22 cellular contexts compared by ENCODE assay signal in the genomic region with DNA sequence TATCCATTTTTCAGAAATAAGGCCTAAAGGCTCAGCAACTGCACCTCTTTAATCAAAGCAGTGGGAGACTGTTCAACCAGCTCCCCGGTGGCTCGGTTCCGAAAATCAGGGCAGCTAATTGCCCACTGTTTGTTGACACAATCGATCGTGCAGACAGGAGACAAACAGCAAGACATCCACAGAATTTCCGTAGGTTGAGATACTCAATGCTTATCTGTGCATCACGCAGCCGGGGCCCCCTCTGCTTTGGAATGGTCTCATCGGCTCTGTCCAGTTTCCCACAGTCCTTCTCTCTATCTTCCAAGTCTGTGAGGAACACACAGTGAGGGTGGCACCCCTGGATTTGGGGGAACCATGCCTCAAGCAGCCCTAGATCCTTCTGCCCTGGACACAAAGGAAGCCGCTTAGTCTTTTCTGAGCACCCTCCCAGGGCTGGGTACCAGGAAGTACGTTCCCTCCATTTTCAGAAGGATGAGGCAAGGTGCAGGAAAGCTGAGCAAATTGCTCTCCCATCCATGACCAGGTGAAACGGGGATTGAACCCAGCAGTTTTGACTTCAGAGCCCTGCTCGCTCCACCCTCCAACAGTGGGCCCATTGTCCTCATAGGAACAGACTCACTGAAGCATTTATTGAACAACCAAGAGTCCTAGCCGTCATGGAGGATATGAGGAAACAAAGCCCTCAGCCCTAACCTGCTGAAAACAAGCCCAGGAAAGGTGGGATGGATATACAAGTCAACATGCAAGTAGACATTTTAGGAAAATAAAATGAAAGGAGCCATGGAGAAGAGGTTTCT.
A peak's percentile ranks its signal among the peaks of the same experiment; 100 is the strongest.
DNase-seq lines count a peak whose midpoint lies in the region; ATAC-seq, FAIRE-seq and TF ChIP-seq lines count a peak whose summit lies in the region.
"Had no signal": no experiment of that assay in that cellular context is flagged by ENCODE, and none has a peak within 500 bp of the region (broad histone marks: within the 10 kb centered on the region; RNA-seq: fewer than 3 reads in every experiment).

No MANE protein-coding gene starts in this region.

- POLR2A ChIA-PET in HepG2 (lab: Yijun Ruan, JAX), result no interaction called here
- POLR2A ChIA-PET in naive thymus-derived CD4-positive, alpha-beta T cell (lab: Charles Lee), result no interaction called here

- no TSS peak for BruUV-seq in HepG2 (replicated peaks; lab: Mats Ljungman, UMichigan)

- no peak overlapping the region for H2BK20ac ChIP-seq in H9 (ENCODE audit: low read depth, low read length, poor library complexity, severe bottlenecking)

- no peaks in the 10 kb centered on the region for H3K23me2 ChIP-seq in H9 (ENCODE audit: insufficient read length, low read depth, low read length, poor library complexity, severe bottlenecking)

- H3K9me3 ChIP-seq in HepG2 (ENCODE audit: low read length) (no peaks in the 10 kb centered on the region), H9 (ENCODE audit: control insufficient read depth, low read depth, low read length) (no peaks in the 10 kb centered on the region)
- no peaks in the 10 kb centered on the region for H3K9me3 ChIP-seq in naive thymus-derived CD4-positive, alpha-beta T cell (ENCODE audit: control insufficient read depth in 2 of 3, low read length in 3 of 3)
- H3K9me3 ChIP-seq: MG63 had no signal

- ATAC-seq in HepG2 (peak; percentile 90), GM19467 (IDR thresholded peaks at IDR 0.05; ENCODE audit: unreplicated experiment) (no peak)
- ATAC-seq in naive thymus-derived CD4-positive, alpha-beta T cell, result no peak

- H2AK5ac ChIP-seq in H9 (ENCODE audit: insufficient read length, low read length), result no peak overlapping the region

- DNase-seq in NCI-H748 (lab: John Stamatoyannopoulos, UW; ENCODE audit: unreplicated experiment), result peak; percentile 43
- no peak for DNase-seq in NCI-H748 treated with DMSO at 0.1 percent for 48 hours (lab: John Stamatoyannopoulos, UW)
- DNase-seq in NCI-H2227 (lab: John Stamatoyannopoulos, UW; ENCODE audit: unreplicated experiment), result peak; percentile 21
- DNase-seq in HepG2 (ENCODE audit: low spot score), result peak; percentile 71
- no peak for DNase-seq in H9
- no peak for DNase-seq in naive thymus-derived CD4-positive, alpha-beta T cell
- DNase-seq in activated CD8-positive, alpha-beta memory T cell treated with anti-CD3 and anti-CD28 coated beads, Interleukin-2, amount 50 U/mL, for 48 hours, result no peak
- DNase-seq: COR-L47, DMS 273 treated with DMSO at 0.1 percent for 48 hours, GDM1, Kasumi-1, MG63, NCI-H1105, NCI-H187 treated with DMSO at 0.1 percent for 48 hours, NCI-H446, NCI-H774, SHP77 had no signal

- TF ChIP-seq CTCF in HepG2 (CRISPR knock-in tag; IDR thresholded peaks at IDR 0.05) (no peak; the same call in 1 of the 2 replicates), H9 (conservative IDR thresholded peaks at IDR 0.05) (no peak)

- no peaks in the 10 kb centered on the region for H4K20me1 ChIP-seq in HepG2 (ENCODE audit: insufficient read depth, low read length)
- H4K20me1 ChIP-seq in H9 (ENCODE audit: control insufficient read depth, insufficient read depth, insufficient read length), result no peaks in the 10 kb centered on the region

- peaks cover 4% of the 10 kb centered on the region for H3K27me3 Mint-ChIP-seq in H9 (ENCODE audit: low read depth)
- peaks cover 0 to 12% (median 0%) of the 10 kb centered on the region in 5 donors for H3K27me3 Mint-ChIP-seq in naive thymus-derived CD4-positive, alpha-beta T cell

- no peak overlapping the region for H2BK12ac ChIP-seq in H9 (ENCODE audit: insufficient read length, low read depth, low read length)

- peak in 1 of 2 experiments; percentile 72; a peak in 2 of 4 replicates for TF ChIP-seq EP300 in HepG2 (IDR thresholded peaks at IDR 0.05; ENCODE audit: low read depth in 2 of 2, low read length in 2 of 2)
- no peak for TF ChIP-seq EP300 in HepG2 (CRISPR knock-in tag; IDR thresholded peaks at IDR 0.05; ENCODE audit: borderline replicate concordance)

- H3K79me2 ChIP-seq in HepG2 (ENCODE audit: insufficient read depth, low read length) (no peaks in the 10 kb centered on the region), H9 (ENCODE audit: insufficient read depth, low read length) (no peaks in the 10 kb centered on the region)

- WGBS in HepG2 (ENCODE audit: low lambda C conversion rate), result 9% methylated on average over 13 of the region's 14 CpGs
- WGBS in H9 (ENCODE audit: extremely low coverage, insufficient read length, low lambda C conversion rate), result no CpG with 5 or more reads among the region's 14 CpGs

- no peaks in the 10 kb centered on the region for H3K36me3 Mint-ChIP-seq in H9 (ENCODE audit: insufficient read depth in 1 of 3, low read depth in 3 of 3)
- no peaks in the 10 kb centered on the region for H3K36me3 Mint-ChIP-seq in naive thymus-derived CD4-positive, alpha-beta T cell

- no peak overlapping the region for H3K23ac ChIP-seq in H9 (ENCODE audit: insufficient read length, low read depth, low read length)

- CTCF ChIA-PET in HepG2 (lab: Yijun Ruan, JAX; ENCODE audit: low intra/inter-chr PET ratio, low total read pairs), result no interaction called here
- CTCF ChIA-PET in naive thymus-derived CD4-positive, alpha-beta T cell (lab: Charles Lee), result no interaction called here

- H3K9ac ChIP-seq in HepG2 (ENCODE audit: insufficient read depth, low read depth, low read length), result no peak overlapping the region
- H3K9ac ChIP-seq in H9 (ENCODE audit: extremely low read depth, insufficient read length, low read length), result no peak overlapping the region

- H3K36me3 ChIP-seq in HepG2 (replicated peaks in 1 of 2; ENCODE audit: control insufficient read depth in 1 of 2, insufficient read depth in 2 of 2, low read length in 2 of 2), result no peaks in the 10 kb centered on the region
- no peaks in the 10 kb centered on the region for H3K36me3 ChIP-seq in naive thymus-derived CD4-positive, alpha-beta T cell (ENCODE audit: control insufficient read depth in 2 of 3, insufficient read depth in 3 of 3, low read length in 3 of 3)
- H3K36me3 ChIP-seq: MG63 had no signal

- no peak overlapping the region for H4K5ac ChIP-seq in H9 (ENCODE audit: insufficient read length, low read depth, low read length)

- in situ Hi-C loops in HepG2 (cut with HindIII; ENCODE audit: extremely low pct_ligation_motif_present, low pct_unique_long_range_greater_than_20kb), result no loop called here

- H3T11ph ChIP-seq in H9 (ENCODE audit: low read length), result no peak overlapping the region

- H3K18ac ChIP-seq in H9 (ENCODE audit: insufficient read length, low read depth, low read length), result no peak overlapping the region

- no peak overlapping the region for H2BK5ac ChIP-seq in H9 (ENCODE audit: insufficient read length, low read length)

- no peak overlapping the region for H3K4me3 Mint-ChIP-seq in H9
- H3K4me3 Mint-ChIP-seq in naive thymus-derived CD4-positive, alpha-beta T cell, result no peak overlapping the region
- H3K4me3 Mint-ChIP-seq: B cell, IgD-negative memory B cell had no signal

- H3K27ac ChIP-seq in HepG2 (ENCODE audit: extremely low read length, insufficient read depth, low read length), result peak overlapping the region; percentile 54
- H3K27ac ChIP-seq in H9 (ENCODE audit: insufficient read length, low read depth, low read length), result no peak overlapping the region
- no peak overlapping the region for H3K27ac ChIP-seq in naive thymus-derived CD4-positive, alpha-beta T cell (ENCODE audit: low read depth, low read length)
- H3K27ac ChIP-seq: SK-N-MC had no signal

- H3K79me1 ChIP-seq in H9 (ENCODE audit: insufficient read depth, low read depth, low read length, poor library complexity, severe bottlenecking), result no peaks in the 10 kb centered on the region

- H3K9me3 Mint-ChIP-seq in H9, result no peaks in the 10 kb centered on the region
- H3K9me3 Mint-ChIP-seq in naive thymus-derived CD4-positive, alpha-beta T cell, result no peaks in the 10 kb centered on the region
- H3K9me3 Mint-ChIP-seq: IgD-negative memory B cell had no signal

- H3K27ac Mint-ChIP-seq in H9, result peak overlapping the region in 1 of 3 experiments; percentile 18; a peak in 1 of 7 replicates
- no peak overlapping the region for H3K27ac Mint-ChIP-seq in naive thymus-derived CD4-positive, alpha-beta T cell
- H3K27ac Mint-ChIP-seq: B cell, IgD-negative memory B cell had no signal

- no peak overlapping the region for H2BK120ac ChIP-seq in H9 (ENCODE audit: low read depth, low read length, poor library complexity, severe bottlenecking)

- H3K4me1 ChIP-seq in HepG2 (ENCODE audit: insufficient read depth, low read length), result peaks cover 43% of the 10 kb centered on the region
- peaks cover 6% of the 10 kb centered on the region; the same call in 1 of the 2 replicates for H3K4me1 ChIP-seq in H9 (ENCODE audit: insufficient read depth, low read length)
- no peaks in the 10 kb centered on the region for H3K4me1 ChIP-seq in naive thymus-derived CD4-positive, alpha-beta T cell (ENCODE audit: control insufficient read depth in 2 of 2, insufficient read depth in 2 of 2, low read length in 2 of 2)

- peak overlapping the region in 1 of 3 experiments; percentile 35; a peak in 2 of 6 replicates for H3K4me3 ChIP-seq in HepG2 (replicated peaks in 1 of 3; ENCODE audit: insufficient read depth in 1 of 3, low read depth in 2 of 3, low read length in 3 of 3)
- no peak overlapping the region for H3K4me3 ChIP-seq in naive thymus-derived CD4-positive, alpha-beta T cell (ENCODE audit: low read length)
- H3K4me3 ChIP-seq: MG63, SK-N-MC had no signal

- peaks cover 35 to 38% of the 10 kb centered on the region in 2 experiments for H3K4me1 Mint-ChIP-seq in H9
- H3K4me1 Mint-ChIP-seq in naive thymus-derived CD4-positive, alpha-beta T cell, result peaks cover 0 to 9% (median 0%) of the 10 kb centered on the region in 7 donors
- H3K4me1 Mint-ChIP-seq: B cell, IgD-negative memory B cell had no signal

- H3K4me2 ChIP-seq in HepG2 (ENCODE audit: low read depth, low read length) (peak overlapping the region; percentile 71), H9 (ENCODE audit: insufficient read depth, insufficient read length, low read length) (no peak overlapping the region)

- TF ChIP-seq RAD21 in HepG2 (CRISPR knock-in tag; IDR thresholded peaks at IDR 0.05), result no peak

- H3K4ac ChIP-seq in H9 (ENCODE audit: low read depth, low read length), result no peak overlapping the region

- FAIRE-seq in HepG2 (lab: Jason Lieb, UNC), result peak; percentile 78
- FAIRE-seq: H1 had no signal

- H3K14ac ChIP-seq in H9 (ENCODE audit: insufficient read depth, low read length), result no peak overlapping the region

- H2AFZ ChIP-seq in HepG2 (ENCODE audit: low read length) (peak overlapping the region; percentile 42), H9 (ENCODE audit: low read length) (no peak overlapping the region)

- no peak overlapping the region for H4K8ac ChIP-seq in H9 (replicated peaks; ENCODE audit: insufficient read length, low read depth, low read length)

- intact Hi-C loops in HepG2 (cut with micrococcal nuclease; ENCODE audit: unreplicated experiment), result no loop called here
- intact Hi-C loops in naive thymus-derived CD4-positive, alpha-beta T cell (cut with micrococcal nuclease), result no loop called here

- H2BK15ac ChIP-seq in H9 (ENCODE audit: low read depth, low read length), result no peak overlapping the region

- no peak overlapping the region for H4K91ac ChIP-seq in H9 (ENCODE audit: insufficient read length, low read depth, low read length)

- H3K27me3 ChIP-seq in HepG2 (ENCODE audit: control insufficient read depth in 1 of 2, insufficient read depth in 2 of 2, low read length in 2 of 2) (no peaks in the 10 kb centered on the region), H9 (ENCODE audit: insufficient read depth, low read length) (no peaks in the 10 kb centered on the region)
- no peaks in the 10 kb centered on the region for H3K27me3 ChIP-seq in naive thymus-derived CD4-positive, alpha-beta T cell (ENCODE audit: control insufficient read depth in 2 of 2, insufficient read depth in 2 of 2, low read length in 2 of 2)
- H3K27me3 ChIP-seq: MG63 had no signal

- TF ChIP-seq POLR2A in HepG2 (IDR thresholded peaks at IDR 0.05; ENCODE audit: insufficient read depth in 1 of 2, low read depth in 2 of 2, low read length in 2 of 2), result no peak

- H3K56ac ChIP-seq in H9 (ENCODE audit: insufficient read length, low read depth, low read length), result no peak overlapping the region

Comparison
In these comparisons a context has a peak if more than half of its experiments do, and no peak if none do; other contexts are left out.
1. DNase-seq: peak in NCI-H748 (single experiment), NCI-H2227 (single experiment) and HepG2 (single experiment); none in NCI-H748 treated with DMSO at 0.1 percent for 48 hours (single experiment), H9 (single experiment), naive thymus-derived CD4-positive, alpha-beta T cell (0 of 9) and activated CD8-positive, alpha-beta memory T cell treated with anti-CD3 and anti-CD28 coated beads, Interleukin-2, amount 50 U/mL, for 48 hours (single experiment).